Comparison of ENCODE assay signal across 8 cellular contexts in the genomic region with DNA sequence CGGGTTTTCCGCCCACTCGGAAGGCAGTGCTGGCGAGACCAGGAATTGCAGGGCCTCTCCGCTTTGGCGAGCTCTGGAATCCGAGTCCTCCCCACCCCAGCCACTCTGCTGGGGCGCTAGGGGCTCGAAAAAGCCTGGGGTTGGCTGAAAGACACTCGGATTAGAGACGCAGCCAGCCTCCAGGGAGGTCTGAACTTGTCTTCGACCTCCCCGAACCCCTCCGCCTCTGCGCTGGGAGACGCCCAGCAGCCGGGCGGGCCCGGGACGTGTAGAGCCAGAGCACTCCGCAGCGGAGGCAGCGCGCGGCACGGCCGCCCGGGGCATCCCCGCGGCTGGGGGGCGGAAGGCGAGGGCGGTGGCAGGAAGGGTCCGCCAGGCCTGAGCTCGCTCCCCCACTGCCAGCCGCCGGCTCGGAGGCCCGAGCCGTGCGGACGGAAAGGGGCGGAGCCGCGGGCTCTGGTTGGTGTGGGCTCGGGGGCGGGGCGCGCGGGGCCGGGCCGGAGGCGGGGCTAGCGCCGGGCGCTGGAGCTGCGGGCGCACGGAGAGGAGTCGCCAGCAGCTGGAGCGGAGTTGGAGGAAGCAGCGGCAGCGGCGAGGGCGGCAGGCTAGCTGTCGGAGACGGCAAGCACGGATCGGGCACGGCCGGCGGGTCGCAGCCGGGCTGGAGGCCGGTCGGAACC. TPM values are rescaled to one million over a fixed set of nuclear protein-coding genes. Genes with fewer than 3 reads are reported as not detected.
DNase-seq lines count a peak whose midpoint lies in the region; ATAC-seq, FAIRE-seq and TF ChIP-seq lines count a peak whose summit lies in the region.

A gene (plus strand): TSS at position 549 of the 680 bp plus-strand sequence. CDS start 10,920 bp downstream, outside the sequence.

- peak within 1 kb of the TSS; percentile 70 for H3K27ac Mint-ChIP-seq in astrocyte (ENCODE audit: unreplicated experiment)

- peaks cover 35% of the 10 kb centered on the region for H4K20me1 ChIP-seq in astrocyte (ENCODE audit: insufficient read depth, low read length)

- peaks cover 6% of the 10 kb centered on the region for H3K9me3 Mint-ChIP-seq in astrocyte (ENCODE audit: unreplicated experiment)

- peak within 1 kb of the TSS; percentile 88 for H3K27ac ChIP-seq in astrocyte (ENCODE audit: low read depth, low read length)
- H3K27ac ChIP-seq in aorta (ENCODE audit: low read depth in 1 of 2, low read length in 2 of 2), result peak within 1 kb of the TSS; percentile 86 to 95

- H3K27me3 ChIP-seq in astrocyte (ENCODE audit: insufficient read depth, low read length) (no peaks in the 10 kb centered on the region), aorta (ENCODE audit: control insufficient read depth in 1 of 2, insufficient read depth in 2 of 2, low read length in 1 of 2) (no peaks in the 10 kb centered on the region)

- H3K4me3 ChIP-seq in astrocyte (ENCODE audit: insufficient read depth, low read depth, low read length) (peak within 1 kb of the TSS; percentile 86), aorta (ENCODE audit: low read length in 2 of 2) (peak within 1 kb of the TSS; percentile 93 to 97)

- H3K4me1 ChIP-seq in astrocyte (ENCODE audit: insufficient read depth, low read length) (peaks cover 7% of the 10 kb centered on the region), aorta (ENCODE audit: control insufficient read depth in 1 of 2, insufficient read depth in 2 of 2, low read length in 2 of 2) (peaks cover under 1 to 1% of the 10 kb centered on the region in 2 donors)

- peak; percentile 25 for TF ChIP-seq CTCF in astrocyte (IDR thresholded peaks at IDR 0.05; ENCODE audit: insufficient read depth, low read depth, low read length)

- ATAC-seq in GM18517 (IDR thresholded peaks at IDR 0.05; ENCODE audit: unreplicated experiment) (peak; percentile 72), HG03039 (IDR thresholded peaks at IDR 0.05; ENCODE audit: unreplicated experiment) (peak; percentile 81), aorta (ENCODE audit: low FRiP score) (peak; percentile 96)

- peaks cover 6% of the 10 kb centered on the region for H3K4me1 Mint-ChIP-seq in astrocyte (ENCODE audit: low read depth, unreplicated experiment)

- no peak for FAIRE-seq in astrocyte (lab: Jason Lieb, UNC)

- H3K36me3 Mint-ChIP-seq in astrocyte (ENCODE audit: low read depth, unreplicated experiment), result no peaks in the 10 kb centered on the region

- DNase-seq in NCI-H2029 treated with DMSO at 0.1 percent for 48 hours (lab: John Stamatoyannopoulos, UW) (peak; percentile 73), T-helper 22 cell (ENCODE audit: low read depth) (peak; percentile 85), astrocyte (ENCODE audit: low read depth) (peak; percentile 82), hepatic stellate cell (ENCODE audit: low spot score) (peak; percentile 92), renal cortical epithelial cell (ENCODE audit: low read depth) (peak; percentile 77), aorta (peak; percentile 97 to 98)

- H3K36me3 ChIP-seq in astrocyte (ENCODE audit: insufficient read depth, low read length) (no peaks in the 10 kb centered on the region), aorta (ENCODE audit: control insufficient read depth in 1 of 2, insufficient read depth in 2 of 2, low read length in 1 of 2) (no peaks in the 10 kb centered on the region)

- H3K79me2 ChIP-seq in astrocyte (ENCODE audit: insufficient read depth, low read length), result peaks cover 37% of the 10 kb centered on the region

- H3K27me3 Mint-ChIP-seq in astrocyte (ENCODE audit: low read depth, unreplicated experiment), result no peaks in the 10 kb centered on the region

- H3K9me3 ChIP-seq in astrocyte (ENCODE audit: insufficient read depth, low read depth, low read length) (peaks cover 5% of the 10 kb centered on the region), aorta (ENCODE audit: control insufficient read depth, low read length) (no peaks in the 10 kb centered on the region)

- peak within 1 kb of the TSS; percentile 93 for H3K4me3 Mint-ChIP-seq in astrocyte (ENCODE audit: unreplicated experiment)

- intact Hi-C loops in aorta (cut with DNase I), result loop anchor here in 1 of 2 donors (5.0 kb wide), 2 partner anchors 37 to 52 kb away; no protein-coding TSS in a partner anchor

- H2AFZ ChIP-seq in astrocyte (ENCODE audit: low read depth, low read length), result peak within 1 kb of the TSS; percentile 88

- H3K4me2 ChIP-seq in astrocyte (ENCODE audit: low read length), result peak within 1 kb of the TSS; percentile 96

- WGBS in aorta, 2 donors, result 0 to 1% methylated on average over 50 to 76 of the region's 76 CpGs

- H3K9ac ChIP-seq in astrocyte (ENCODE audit: low read length), result peak within 1 kb of the TSS; percentile 87

RNA-seq across cellular contexts. Expression of the gene that starts here (rescaled TPM):
- total RNA-seq in astrocyte (21.8 and 25.7 TPM in 2 replicates), renal cortical epithelial cell (29.0 and 76.5 TPM in 2 replicates), aorta (100 to 1,000 TPM in 1 of 2 donors, 10 to 100 TPM in 1; 63.4 to 132 TPM)
- polyA plus RNA-seq in aorta, result 10 to 100 TPM; 12.3 to 23.2 TPM

Comparison
In these comparisons a context has a peak if more than half of its experiments do, and no peak if none do; other contexts are left out.
1. Peak in every context shown above with its lines: DNase-seq, ATAC-seq, H3K4me3 ChIP-seq and H3K27ac ChIP-seq.